16 cellular contexts compared by ENCODE assay signal in genomic region chr17:62693616-62694415, GRCh38.
DNase-seq lines count a peak whose midpoint lies in the region; ATAC-seq, FAIRE-seq and TF ChIP-seq lines count a peak whose summit lies in the region.
"Had no signal": no experiment of that assay in that cellular context is flagged by ENCODE, and none has a peak within 500 bp of the region (broad histone marks: within the 10 kb centered on the region; RNA-seq: fewer than 3 reads in every experiment).

No MANE protein-coding gene starts in this region.

- H3K4me1 Mint-ChIP-seq in activated T-helper 17 cell treated with anti-CD3 and anti-CD28 coated beads, Interleukin-2, amount 50 U/mL, for 72 hours = no peaks in the 10 kb centered on the region
- H3K4me1 Mint-ChIP-seq: activated B cell treated with CpG ODN at 0.5 μM for 24 hours had no signal

- no peaks in the 10 kb centered on the region for H3K36me3 Mint-ChIP-seq in activated T-helper 17 cell treated with anti-CD3 and anti-CD28 coated beads, Interleukin-2, amount 50 U/mL, for 72 hours (ENCODE audit: low read depth)

- H3K27ac Mint-ChIP-seq in activated T-helper 17 cell treated with anti-CD3 and anti-CD28 coated beads, Interleukin-2, amount 50 U/mL, for 72 hours = peak overlapping the region; percentile 17
- H3K27ac Mint-ChIP-seq: activated B cell treated with CpG ODN at 0.5 μM for 24 hours, progenitor cell of endocrine pancreas had no signal

- no peak for FAIRE-seq in H54 (lab: Jason Lieb, UNC)

- H3K4me3 Mint-ChIP-seq in activated T-helper 17 cell treated with anti-CD3 and anti-CD28 coated beads, Interleukin-2, amount 50 U/mL, for 72 hours = no peak overlapping the region
- H3K4me3 Mint-ChIP-seq: activated B cell treated with CpG ODN at 0.5 μM for 24 hours had no signal

- TF ChIP-seq CTCF in lower lobe of right lung (IDR thresholded peaks at IDR 0.05) = no peak

- H3K36me3 ChIP-seq in lower lobe of right lung = peaks cover 24% of the 10 kb centered on the region

- intact Hi-C loops in lower lobe of right lung (cut with DNase I) = no loop called here

- H3K4me1 ChIP-seq in lower lobe of right lung = peaks cover 6% of the 10 kb centered on the region

- no peaks in the 10 kb centered on the region for H3K9me3 Mint-ChIP-seq in activated T-helper 17 cell treated with anti-CD3 and anti-CD28 coated beads, Interleukin-2, amount 50 U/mL, for 72 hours
- H3K9me3 Mint-ChIP-seq: activated B cell treated with CpG ODN at 0.5 μM for 24 hours had no signal

- TF ChIP-seq POLR2A in H54 (IDR thresholded peaks at IDR 0.05; ENCODE audit: low read depth, low read length) = no peak

- ATAC-seq in activated T-helper 17 cell treated with anti-CD3 and anti-CD28 coated beads, Interleukin-2, amount 50 U/mL, for 72 hours (replicated peaks) = no peak
- no peak for ATAC-seq in stimulated activated naive CD8-positive, alpha-beta T cell treated with anti-CD3 and anti-CD28 coated beads, Interleukin-15, Interleukin-2, amounts not matched to agents 100 U/mL and 50 U/mL, for 24 hours
- ATAC-seq in lower lobe of right lung (no peak), HG02884 (IDR thresholded peaks at IDR 0.05; ENCODE audit: unreplicated experiment) (no peak)
- ATAC-seq: left colon had no signal

- H3K27ac ChIP-seq in lower lobe of right lung = no peak overlapping the region

- no peaks in the 10 kb centered on the region for H3K9me3 ChIP-seq in lower lobe of right lung
- H3K9me3 ChIP-seq: ascending aorta had no signal

- no peaks in the 10 kb centered on the region for H3K27me3 ChIP-seq in lower lobe of right lung (ENCODE audit: low read depth)
- H3K27me3 ChIP-seq: ascending aorta had no signal

- no peak overlapping the region for H3K4me3 ChIP-seq in lower lobe of right lung
- H3K4me3 ChIP-seq: ascending aorta had no signal

- DNase-seq in DMS 273 (lab: John Stamatoyannopoulos, UW; ENCODE audit: unreplicated experiment) = peak; percentile 94
- DNase-seq in NCI-H1694 (lab: John Stamatoyannopoulos, UW) = peak; percentile 92
- peak; percentile 56 for DNase-seq in kidney tubule cell (ENCODE audit: low spot score)
- DNase-seq in stimulated activated naive CD8-positive, alpha-beta T cell treated with anti-CD3 and anti-CD28 coated beads, Interleukin-15, Interleukin-2, amounts not matched to agents 100 U/mL and 50 U/mL, for 24 hours = no peak
- DNase-seq in lower lobe of right lung = no peak
- DNase-seq in H54 (ENCODE audit: insufficient read length, low spot score) = no peak
- DNase-seq: activated B cell treated with CpG ODN at 0.5 μM for 24 hours, activated gamma-delta T cell treated with Interleukin-2 at 50 U/mL for 16 hours, cortex of kidney, left colon, NCI-H774, T-helper 1 cell had no signal

- no peaks in the 10 kb centered on the region for H3K27me3 Mint-ChIP-seq in activated T-helper 17 cell treated with anti-CD3 and anti-CD28 coated beads, Interleukin-2, amount 50 U/mL, for 72 hours

Comparison
In these comparisons a context has a peak if more than half of its experiments do, and no peak if none do; other contexts are left out.
1. DNase-seq: peak in DMS 273 (single experiment), NCI-H1694 (single experiment) and kidney tubule cell (single experiment); none in stimulated activated naive CD8-positive, alpha-beta T cell treated with anti-CD3 and anti-CD28 coated beads, Interleukin-15, Interleukin-2, amounts not matched to agents 100 U/mL and 50 U/mL, for 24 hours (single experiment), lower lobe of right lung (single experiment) and H54 (single experiment).